15 cellular contexts compared by ENCODE assay signal in genomic region chr9:115986508-115986907, GRCh38.
"Had no signal": no experiment of that assay in that cellular context is flagged by ENCODE, and none has a peak within 500 bp of the region (broad histone marks: within the 10 kb centered on the region; RNA-seq: fewer than 3 reads in every experiment).

No MANE protein-coding gene starts in this region.

- H3K4me2 ChIP-seq: hepatocyte, neural progenitor cell had no signal

- FAIRE-seq: colon, islet of Langerhans had no signal

- H3K9ac ChIP-seq: neural progenitor cell had no signal

- H3K4me3 ChIP-seq: esophagus muscularis mucosa, hepatocyte, neural progenitor cell, ovary, tibial nerve, upper lobe of right lung had no signal

- H3K36me3 ChIP-seq: esophagus muscularis mucosa, neural progenitor cell, ovary, tibial nerve, upper lobe of right lung had no signal

- DNase-seq: effector memory CD8-positive, alpha-beta T cell; foreskin keratinocyte; kidney glomerular epithelial cell; nucleus accumbens; ovary; right cardiac atrium; stimulated activated CD4-positive, alpha-beta T cell treated with anti-CD3 and anti-CD28 coated beads, Interleukin-4, amount 100 ng/mL, for 24 hours; upper lobe of right lung had no signal

- H3K4me1 ChIP-seq: esophagus muscularis mucosa, foreskin keratinocyte, neural progenitor cell, tibial nerve, upper lobe of right lung had no signal

- H2AFZ ChIP-seq: hepatocyte, neural progenitor cell had no signal

- H3K27me3 ChIP-seq: esophagus muscularis mucosa, foreskin keratinocyte, hepatocyte, neural progenitor cell, ovary, tibial nerve, upper lobe of right lung had no signal

- H3K9me3 ChIP-seq: esophagus muscularis mucosa, ovary, tibial nerve, upper lobe of right lung had no signal

- H3K27ac ChIP-seq: epithelial cell of prostate, esophagus muscularis mucosa, foreskin keratinocyte, hepatocyte, neural progenitor cell, ovary, tibial nerve, upper lobe of right lung had no signal

- H3K79me2 ChIP-seq: hepatocyte had no signal
